In genomic region chr10:68955786-68956532, GRCh38 we compare ENCODE assay signal across 8 cellular contexts. TPM values are rescaled to one million over a fixed set of nuclear protein-coding genes. Genes with fewer than 3 reads are reported as not detected.
DNase-seq lines count a peak whose midpoint lies in the region; ATAC-seq and TF ChIP-seq lines count a peak whose summit lies in the region.

Gene DDX21 (plus strand): TSS chr10:68956170. CDS start chr10:68956226, 56 bp downstream.

- intact Hi-C loops in left lung (cut with DNase I), result no loop called here

- H3K36me3 ChIP-seq in left lung, result peaks cover 0 to 25% of the 10 kb centered on the region in 2 donors

- TF ChIP-seq CTCF in C4-2B (conservative IDR thresholded peaks at IDR 0.05), result peak; percentile 79
- TF ChIP-seq CTCF in left lung (IDR thresholded peaks at IDR 0.05), result peak; percentile 31 to 41

- H3K9me3 ChIP-seq in left lung, result no peaks in the 10 kb centered on the region

- CTCF ChIA-PET in activated CD4-positive, alpha-beta T cell treated with anti-CD3 and anti-CD28 coated beads, Interleukin-2, amount 10 ng/mL, durations not matched to agents 7 days and 5 days (lab: Charles Lee), result interaction anchor here (0.5 to 1.6 kb wide), 14 partner anchors 9 to 453 kb away, joined by 3 to 9 read pairs (median 4); no protein-coding TSS in a partner anchor

- H3K27ac Mint-ChIP-seq in activated CD4-positive, alpha-beta T cell treated with anti-CD3 and anti-CD28 coated beads, Interleukin-2, amount 10 ng/mL, durations not matched to agents 7 days and 5 days, result peak within 1 kb of the TSS; percentile 100

- H3K4me1 ChIP-seq in left lung, result peaks cover 6 to 49% of the 10 kb centered on the region in 2 donors

- no peaks in the 10 kb centered on the region for H3K27me3 ChIP-seq in left lung

- H3K4me3 ChIP-seq in left lung, result peak within 1 kb of the TSS; percentile 80 to 99

- peaks cover 35% of the 10 kb centered on the region for H3K36me3 Mint-ChIP-seq in activated CD4-positive, alpha-beta T cell treated with anti-CD3 and anti-CD28 coated beads, Interleukin-2, amount 10 ng/mL, durations not matched to agents 7 days and 5 days (ENCODE audit: low read depth)

- no peaks in the 10 kb centered on the region for H3K9me3 Mint-ChIP-seq in activated CD4-positive, alpha-beta T cell treated with anti-CD3 and anti-CD28 coated beads, Interleukin-2, amount 10 ng/mL, durations not matched to agents 7 days and 5 days

- H3K27ac ChIP-seq in C4-2B (peak within 1 kb of the TSS; percentile 94), left lung (peak within 1 kb of the TSS; percentile 65 to 97)

- H3K4me3 Mint-ChIP-seq in activated CD4-positive, alpha-beta T cell treated with anti-CD3 and anti-CD28 coated beads, Interleukin-2, amount 10 ng/mL, durations not matched to agents 7 days and 5 days, result peak within 1 kb of the TSS; percentile 99

- no peaks in the 10 kb centered on the region for H3K27me3 Mint-ChIP-seq in activated CD4-positive, alpha-beta T cell treated with anti-CD3 and anti-CD28 coated beads, Interleukin-2, amount 10 ng/mL, durations not matched to agents 7 days and 5 days

- POLR2A ChIA-PET in activated CD4-positive, alpha-beta T cell treated with anti-CD3 and anti-CD28 coated beads, Interleukin-2, amount 10 ng/mL, durations not matched to agents 7 days and 5 days (lab: Charles Lee), result interaction anchor here (0.6 to 1.0 kb wide), 2 partner anchors 21 to 170 kb away, joined by 3 read pairs; no protein-coding TSS in a partner anchor

- peaks cover 37% of the 10 kb centered on the region for H3K4me1 Mint-ChIP-seq in activated CD4-positive, alpha-beta T cell treated with anti-CD3 and anti-CD28 coated beads, Interleukin-2, amount 10 ng/mL, durations not matched to agents 7 days and 5 days

- ATAC-seq in GM19328 (IDR thresholded peaks at IDR 0.05; ENCODE audit: unreplicated experiment) (peak; percentile 88), HG03520 (IDR thresholded peaks at IDR 0.05; ENCODE audit: unreplicated experiment) (peak; percentile 73), left lung (peak; percentile 98)

- DNase-seq in NCI-H526 treated with DMSO at 0.1 percent for 48 hours (lab: John Stamatoyannopoulos, UW), result peak; percentile 78
- DNase-seq in activated CD4-positive, alpha-beta T cell treated with anti-CD3 and anti-CD28 coated beads, Interleukin-2, amount 10 ng/mL, durations not matched to agents 7 days and 5 days, result peak; percentile 94
- peak; percentile 95 for DNase-seq in dedifferentiated amniotic fluid mesenchymal stem cell (ENCODE audit: extremely low spot score)
- peak; percentile 95 to 96 for DNase-seq in left lung
- peak; percentile 80 for DNase-seq in stimulated activated CD4-positive, alpha-beta T cell treated with anti-CD3 and anti-CD28 coated beads, Interleukin-2, amount 100 ng/mL, for 48 hours

RNA-seq across cellular contexts. Expression of gene DDX21, which starts in this region (rescaled TPM):
- total RNA-seq in activated CD4-positive, alpha-beta T cell treated with anti-CD3 and anti-CD28 coated beads, Interleukin-2, amount 10 ng/mL, durations not matched to agents 7 days and 5 days, result 10 to 100 TPM; 81.6 to 92.4 TPM
- 10 to 100 TPM; 36.8 to 73.4 TPM for total RNA-seq in left lung

Comparison
In these comparisons a context has a peak if more than half of its experiments do, and no peak if none do; other contexts are left out.
1. Peak in every context shown above with its lines: DNase-seq, ATAC-seq, H3K4me3 ChIP-seq and H3K27ac ChIP-seq.